Comparison of ENCODE assay signal across 11 cellular contexts in genomic region chr19:15945301-15945700, GRCh38. TPM values are rescaled to one million over a fixed set of nuclear protein-coding genes. Genes with fewer than 3 reads are reported as not detected.
"Had no signal": no experiment of that assay in that cellular context is flagged by ENCODE, and none has a peak within 500 bp of the region (broad histone marks: within the 10 kb centered on the region; RNA-seq: fewer than 3 reads in every experiment).

No MANE protein-coding gene starts in this region.

- DNase-seq: GM23248, GOT3, H7, H9, HCEC 1CT, HFFc6 had no signal

- H3K4me1 ChIP-seq: HAP-1 had no signal

- H3K4me3 ChIP-seq: GM23248, GM23338, HAP-1 had no signal

- H3K36me3 ChIP-seq: HAP-1 had no signal

- H3K9me3 ChIP-seq: HAP-1 had no signal

- H3K27ac ChIP-seq: GM23248 had no signal

- ATAC-seq: GM23338, HCT116 had no signal

RNA-seq across cellular contexts. Expression of gene OR10H4, which starts 3.5 kb away (rescaled TPM):
- total RNA-seq: GM23248, GM23338, H1, H4, H7, H9, HFFc6 had no signal
- polyA plus RNA-seq: GM23248, GM23338, H1 had no signal

RNA-seq across cellular contexts. Expression of gene CYP4F11, which starts 11.0 kb away (rescaled TPM):
- total RNA-seq: GM23248, GM23338, H1, H7, H9, HFFc6 had no signal
- polyA plus RNA-seq: GM23248, GM23338, H1 had no signal

RNA-seq across cellular contexts. Expression of gene CYP4F2, which starts 47.4 kb away (rescaled TPM):
- total RNA-seq: GM23248, GM23338, H1, H7, H9, HFFc6 had no signal
- polyA plus RNA-seq: GM23248, GM23338, H1 had no signal
